Comparison of ENCODE assay signal across 24 cellular contexts in the genomic region with DNA sequence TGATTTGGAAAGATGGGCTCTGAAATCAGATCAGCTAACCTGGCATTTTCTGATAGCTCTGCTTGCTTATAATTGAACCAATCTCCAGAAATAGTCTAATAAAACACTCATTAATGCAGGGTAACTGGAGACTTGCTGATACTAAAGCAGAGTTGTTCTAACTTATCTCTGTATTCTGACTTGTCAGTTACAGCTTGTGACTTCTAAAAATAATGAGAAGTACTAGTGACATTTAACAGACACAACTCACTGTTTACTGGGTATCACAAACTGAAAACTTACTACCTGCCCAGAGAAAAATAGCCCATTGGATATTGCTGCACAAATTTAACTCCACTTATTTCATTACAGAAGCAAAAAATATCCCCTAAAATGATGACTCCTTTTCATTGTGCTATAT.
"Had no signal": no experiment of that assay in that cellular context is flagged by ENCODE, and none has a peak within 500 bp of the region (broad histone marks: within the 10 kb centered on the region; RNA-seq: fewer than 3 reads in every experiment).

No MANE protein-coding gene starts in this region.

- H3K4me1 Mint-ChIP-seq: WTC11 had no signal

- H3K36me3 ChIP-seq: ovary had no signal

- H3K4me3 ChIP-seq: coronary artery, dorsolateral prefrontal cortex, gastroesophageal sphincter, left lung, ovary, sigmoid colon, tibial nerve had no signal

- H3K9me3 Mint-ChIP-seq: activated CD4-positive, alpha-beta memory T cell treated with anti-CD3 and anti-CD28 coated beads, Interleukin-2, amount 10 ng/mL, durations not matched to agents 7 days and 5 days; activated CD4-positive, alpha-beta T cell treated with anti-CD3 and anti-CD28 coated beads, Interleukin-2, amount 10 ng/mL, durations not matched to agents 7 days and 5 days; activated T-cell treated with anti-CD3 and anti-CD28 coated beads, Interleukin-2, amount 50 U/mL, for 24 hours; activated T-helper 2 cell treated with anti-CD3 and anti-CD28 coated beads, Interferon-gamma antibody, Interleukin-2, Interleukin-4, amounts not matched to agents 10 μg/mL and 5 μg/mL and 100 μg/mL, durations not matched to agents 14 hours and 24 hours and 36 hours; WTC11 had no signal

- H3K27me3 ChIP-seq: dorsolateral prefrontal cortex, gastroesophageal sphincter, left lung, ovary, sigmoid colon, tibial nerve had no signal

- H3K4me3 Mint-ChIP-seq: activated CD4-positive, alpha-beta memory T cell treated with anti-CD3 and anti-CD28 coated beads, Interleukin-2, amount 10 ng/mL, durations not matched to agents 7 days and 5 days; activated CD4-positive, alpha-beta T cell treated with anti-CD3 and anti-CD28 coated beads, Interleukin-2, amount 10 ng/mL, durations not matched to agents 7 days and 5 days; activated naive CD8-positive, alpha-beta T cell; activated T-cell treated with anti-CD3 and anti-CD28 coated beads, Interleukin-2, amount 50 U/mL, for 24 hours; T-helper 17 cell; WTC11 had no signal

- H3K27ac ChIP-seq: coronary artery, gastroesophageal sphincter, left lung, ovary, sigmoid colon, tibial nerve had no signal

- H3K4me1 ChIP-seq: gastroesophageal sphincter, left lung, sigmoid colon, tibial nerve had no signal

- H3K9me3 ChIP-seq: gastroesophageal sphincter, left lung, ovary, sigmoid colon, tibial nerve had no signal

- H3K27ac Mint-ChIP-seq: activated CD4-positive, alpha-beta memory T cell treated with anti-CD3 and anti-CD28 coated beads, Interleukin-2, amount 10 ng/mL, durations not matched to agents 7 days and 5 days; activated CD4-positive, alpha-beta T cell treated with anti-CD3 and anti-CD28 coated beads, Interleukin-2, amount 10 ng/mL, durations not matched to agents 7 days and 5 days; activated naive CD8-positive, alpha-beta T cell; activated T-helper 2 cell treated with anti-CD3 and anti-CD28 coated beads, Interferon-gamma antibody, Interleukin-2, Interleukin-4, amounts not matched to agents 10 μg/mL and 5 μg/mL and 100 μg/mL, durations not matched to agents 14 hours and 24 hours and 36 hours; progenitor cell of endocrine pancreas; T-helper 17 cell; WTC11 had no signal

- ATAC-seq: gastroesophageal sphincter, left lung, T-helper 17 cell, WTC11 had no signal

- H3K36me3 Mint-ChIP-seq: activated naive CD8-positive, alpha-beta T cell; WTC11 had no signal

- DNase-seq: activated CD4-positive, alpha-beta memory T cell treated with anti-CD3 and anti-CD28 coated beads, Interleukin-2, amount 10 ng/mL, durations not matched to agents 7 days and 5 days; activated CD4-positive, alpha-beta T cell treated with anti-CD3 and anti-CD28 coated beads for 1 hour; activated CD4-positive, alpha-beta T cell treated with anti-CD3 and anti-CD28 coated beads, Interleukin-2, amount 10 ng/mL, durations not matched to agents 7 days and 5 days; activated CD8-positive, alpha-beta memory T cell treated with anti-CD3 and anti-CD28 coated beads, Interleukin-2, amount 50 U/mL, for 48 hours; activated T-cell treated with anti-CD3 and anti-CD28 coated beads, Interleukin-2, amount 50 U/mL, for 24 hours; anterior cingulate cortex; dorsolateral prefrontal cortex; effector memory CD4-positive, alpha-beta T cell; erythroblast; hypothalamus; kidney glomerular epithelial cell; left lung; ovary; sigmoid colon; stimulated activated naive CD4-positive, alpha-beta T cell; T-helper 17 cell; T1000 had no signal

- H3K27me3 Mint-ChIP-seq: activated CD4-positive, alpha-beta memory T cell treated with anti-CD3 and anti-CD28 coated beads, Interleukin-2, amount 10 ng/mL, durations not matched to agents 7 days and 5 days; activated CD4-positive, alpha-beta T cell treated with anti-CD3 and anti-CD28 coated beads, Interleukin-2, amount 10 ng/mL, durations not matched to agents 7 days and 5 days; activated naive CD8-positive, alpha-beta T cell; activated T-cell treated with anti-CD3 and anti-CD28 coated beads, Interleukin-2, amount 50 U/mL, for 24 hours; progenitor cell of endocrine pancreas; T-helper 17 cell had no signal
